Comparison of ENCODE assay signal across 11 cellular contexts in the genomic region with DNA sequence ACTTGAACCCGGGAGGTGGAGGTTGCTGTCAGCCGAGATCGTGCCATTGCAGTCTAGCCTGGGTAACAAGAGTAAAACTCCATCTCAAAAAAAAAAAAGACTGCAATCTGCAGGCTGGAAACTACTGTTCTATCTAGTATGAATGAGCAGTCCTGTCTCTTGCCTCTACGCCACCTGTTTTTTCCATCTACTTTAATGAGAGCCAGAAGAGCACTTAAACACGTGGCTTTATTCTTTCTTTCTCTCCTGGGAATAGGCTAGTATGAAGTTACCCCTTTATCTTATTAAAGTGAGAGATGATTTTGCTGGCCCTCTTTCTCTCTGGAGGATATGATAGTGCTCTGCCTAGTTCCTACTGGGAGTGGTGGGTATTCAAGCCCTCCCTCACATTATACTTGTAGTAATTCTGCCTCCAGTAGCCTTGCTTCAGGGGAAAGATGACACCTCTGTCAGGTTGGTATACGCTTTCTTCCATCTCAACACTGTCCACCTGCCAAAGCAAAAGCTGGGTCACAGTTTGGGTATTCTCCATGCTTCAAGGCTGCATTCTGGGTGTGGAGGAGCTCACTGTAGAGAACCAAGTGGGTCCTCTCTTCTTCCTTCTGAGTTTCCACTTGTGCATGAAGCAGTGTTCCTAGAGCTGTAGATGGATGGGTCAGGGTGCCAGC. TPM values are rescaled to one million over a fixed set of nuclear protein-coding genes. Genes with fewer than 3 reads are reported as not detected.
DNase-seq lines count a peak whose midpoint lies in the region; ATAC-seq lines count a peak whose summit lies in the region.
"Had no signal": no experiment of that assay in that cellular context is flagged by ENCODE, and none has a peak within 500 bp of the region (broad histone marks: within the 10 kb centered on the region; RNA-seq: fewer than 3 reads in every experiment).

No MANE protein-coding gene starts in this region.

- H3K27ac ChIP-seq in epithelial cell of prostate, result peak overlapping the region; percentile 80

- no peak overlapping the region for H3K4me3 Mint-ChIP-seq in activated naive CD4-positive, alpha-beta T cell treated with anti-CD3 and anti-CD28 coated beads for 36 hours
- no peak overlapping the region for H3K4me3 Mint-ChIP-seq in stimulated activated memory B cell treated with anti-CD40 and anti-IgM and Interleukin-4, amounts not matched to agents 10 μg/mL and 1 μg/mL and 100 μg/mL, for 72 hours

- intact Hi-C loops in activated naive CD4-positive, alpha-beta T cell treated with anti-CD3 and anti-CD28 coated beads for 36 hours (cut with micrococcal nuclease), result no loop called here

- no peak for ATAC-seq in activated naive CD4-positive, alpha-beta T cell treated with anti-CD3 and anti-CD28 coated beads, Interleukin-2, amount 50 U/mL, for 72 hours
- ATAC-seq in stimulated activated memory B cell treated with anti-CD40 and anti-IgM and Interleukin-4, amounts not matched to agents 10 μg/mL and 1 μg/mL and 100 μg/mL, for 72 hours, result no peak

- CTCF ChIA-PET in activated naive CD4-positive, alpha-beta T cell treated with anti-CD3 and anti-CD28 coated beads for 36 hours (lab: Charles Lee), result interaction anchor here (1.0 to 6.4 kb wide), 4 partner anchors 11 to 20 kb away, joined by 4 to 32 read pairs (median 4); a partner anchor contains a TSS

- no peaks in the 10 kb centered on the region for H3K36me3 Mint-ChIP-seq in activated naive CD4-positive, alpha-beta T cell treated with anti-CD3 and anti-CD28 coated beads, Interleukin-2, amount 50 U/mL, for 72 hours
- no peaks in the 10 kb centered on the region for H3K36me3 Mint-ChIP-seq in activated naive CD4-positive, alpha-beta T cell treated with anti-CD3 and anti-CD28 coated beads for 36 hours (ENCODE audit: low read depth)
- peaks cover 9% of the 10 kb centered on the region for H3K36me3 Mint-ChIP-seq in stimulated activated memory B cell treated with anti-CD40 and anti-IgM and Interleukin-4, amounts not matched to agents 10 μg/mL and 1 μg/mL and 100 μg/mL, for 72 hours

- DNase-seq in activated naive CD4-positive, alpha-beta T cell treated with anti-CD3 and anti-CD28 coated beads, Interleukin-2, amount 50 U/mL, for 72 hours (ENCODE audit: low spot score in 2 of 2), result no peak
- DNase-seq in activated naive CD4-positive, alpha-beta T cell treated with anti-CD3 and anti-CD28 coated beads for 36 hours, result no peak
- DNase-seq in NCI-H524 (lab: John Stamatoyannopoulos, UW), result peak; percentile 86 to 98
- DNase-seq in epithelial cell of prostate (ENCODE audit: low read depth, low spot score), result no peak
- DNase-seq in hepatic stellate cell (ENCODE audit: low spot score), result no peak
- DNase-seq in medulla oblongata (ENCODE audit: extremely low spot score), result no peak
- no peak for DNase-seq in stimulated activated CD8-positive, alpha-beta memory T cell treated with anti-CD3 and anti-CD28 coated beads, Interleukin-4, amount 100 ng/mL, for 48 hours
- DNase-seq: amniotic stem cell, HCEC 1CT, NCI-H146 had no signal

- H3K27ac Mint-ChIP-seq in activated naive CD4-positive, alpha-beta T cell treated with anti-CD3 and anti-CD28 coated beads, Interleukin-2, amount 50 U/mL, for 72 hours, result peak overlapping the region; percentile 25 to 54
- no peak overlapping the region for H3K27ac Mint-ChIP-seq in activated naive CD4-positive, alpha-beta T cell treated with anti-CD3 and anti-CD28 coated beads for 36 hours
- peak overlapping the region; percentile 36 for H3K27ac Mint-ChIP-seq in stimulated activated memory B cell treated with anti-CD40 and anti-IgM and Interleukin-4, amounts not matched to agents 10 μg/mL and 1 μg/mL and 100 μg/mL, for 72 hours

- H3K4me1 Mint-ChIP-seq in activated naive CD4-positive, alpha-beta T cell treated with anti-CD3 and anti-CD28 coated beads for 36 hours (ENCODE audit: low read depth), result peaks cover 46% of the 10 kb centered on the region
- peaks cover 78% of the 10 kb centered on the region for H3K4me1 Mint-ChIP-seq in stimulated activated memory B cell treated with anti-CD40 and anti-IgM and Interleukin-4, amounts not matched to agents 10 μg/mL and 1 μg/mL and 100 μg/mL, for 72 hours

- H3K27me3 Mint-ChIP-seq in activated naive CD4-positive, alpha-beta T cell treated with anti-CD3 and anti-CD28 coated beads for 36 hours (ENCODE audit: low read depth), result no peaks in the 10 kb centered on the region
- H3K27me3 Mint-ChIP-seq in stimulated activated memory B cell treated with anti-CD40 and anti-IgM and Interleukin-4, amounts not matched to agents 10 μg/mL and 1 μg/mL and 100 μg/mL, for 72 hours, result no peaks in the 10 kb centered on the region

- H3K9me3 Mint-ChIP-seq in activated naive CD4-positive, alpha-beta T cell treated with anti-CD3 and anti-CD28 coated beads, Interleukin-2, amount 50 U/mL, for 72 hours, result no peaks in the 10 kb centered on the region
- no peaks in the 10 kb centered on the region for H3K9me3 Mint-ChIP-seq in activated naive CD4-positive, alpha-beta T cell treated with anti-CD3 and anti-CD28 coated beads for 36 hours
- no peaks in the 10 kb centered on the region for H3K9me3 Mint-ChIP-seq in stimulated activated memory B cell treated with anti-CD40 and anti-IgM and Interleukin-4, amounts not matched to agents 10 μg/mL and 1 μg/mL and 100 μg/mL, for 72 hours

RNA-seq across cellular contexts. Expression of a gene that starts 17.8 kb away (rescaled TPM):
- 10 to 100 TPM; 31.0 to 31.3 TPM for total RNA-seq in activated naive CD4-positive, alpha-beta T cell treated with anti-CD3 and anti-CD28 coated beads, Interleukin-2, amount 50 U/mL, for 72 hours
- total RNA-seq in activated naive CD4-positive, alpha-beta T cell treated with anti-CD3 and anti-CD28 coated beads for 36 hours, result 10 to 100 TPM; 13.8 to 13.9 TPM

RNA-seq across cellular contexts. Expression of a gene that starts 35.8 kb away (rescaled TPM):
- total RNA-seq in activated naive CD4-positive, alpha-beta T cell treated with anti-CD3 and anti-CD28 coated beads, Interleukin-2, amount 50 U/mL, for 72 hours, result 10 to 100 TPM; 13.5 to 17.7 TPM
- total RNA-seq in activated naive CD4-positive, alpha-beta T cell treated with anti-CD3 and anti-CD28 coated beads for 36 hours, result 10 to 100 TPM; 18.7 to 19.8 TPM

RNA-seq across cellular contexts. Expression of a gene that starts 46.5 kb away (rescaled TPM):
- total RNA-seq in activated naive CD4-positive, alpha-beta T cell treated with anti-CD3 and anti-CD28 coated beads, Interleukin-2, amount 50 U/mL, for 72 hours, result 1 to 10 TPM; 8.3 to 9.4 TPM
- total RNA-seq in activated naive CD4-positive, alpha-beta T cell treated with anti-CD3 and anti-CD28 coated beads for 36 hours, result 1 to 10 TPM; 9.0 to 9.7 TPM

Comparison
In these comparisons a context has a peak if more than half of its experiments do, and no peak if none do; other contexts are left out.
1. DNase-seq: peak in NCI-H524 (2 of 2); none in activated naive CD4-positive, alpha-beta T cell treated with anti-CD3 and anti-CD28 coated beads, Interleukin-2, amount 50 U/mL, for 72 hours (0 of 2), activated naive CD4-positive, alpha-beta T cell treated with anti-CD3 and anti-CD28 coated beads for 36 hours (single experiment), epithelial cell of prostate (single experiment), hepatic stellate cell (single experiment), medulla oblongata (single experiment) and stimulated activated CD8-positive, alpha-beta memory T cell treated with anti-CD3 and anti-CD28 coated beads, Interleukin-4, amount 100 ng/mL, for 48 hours (single experiment).